In genomic region chr6:88804701-88805100, GRCh38 we compare ENCODE assay signal across 25 cellular contexts.
DNase-seq lines count a peak whose midpoint lies in the region; ATAC-seq and TF ChIP-seq lines count a peak whose summit lies in the region.
"Had no signal": no experiment of that assay in that cellular context is flagged by ENCODE, and none has a peak within 500 bp of the region (broad histone marks: within the 10 kb centered on the region; RNA-seq: fewer than 3 reads in every experiment).

No MANE protein-coding gene starts in this region.

- peaks cover 10% of the 10 kb centered on the region; the same call in 1 of the 2 replicates for H3K36me3 ChIP-seq in SJCRH30
- no peaks in the 10 kb centered on the region for H3K36me3 ChIP-seq in uterus
- H3K36me3 ChIP-seq: HAP-1, pancreas, upper lobe of right lung had no signal

- H3K27ac Mint-ChIP-seq in activated naive CD4-positive, alpha-beta T cell treated with anti-CD3 and anti-CD28 coated beads, Interleukin-2, amount 10 ng/mL, durations not matched to agents 7 days and 5 days: peak overlapping the region; percentile 43
- peak overlapping the region; percentile 17 for H3K27ac Mint-ChIP-seq in activated T-helper 17 cell treated with anti-CD3 and anti-CD28 coated beads, Interleukin-2, amount 50 U/mL, for 72 hours
- H3K27ac Mint-ChIP-seq: CD8-positive, alpha-beta T cell had no signal

- CTCF ChIA-PET in activated naive CD4-positive, alpha-beta T cell treated with anti-CD3 and anti-CD28 coated beads, Interleukin-2, amount 10 ng/mL, durations not matched to agents 7 days and 5 days (lab: Charles Lee): no interaction called here

- intact Hi-C loops in uterus (cut with DNase I; ENCODE audit: low total_unique reads): no loop called here

- peaks cover 57% of the 10 kb centered on the region for H3K36me3 Mint-ChIP-seq in activated naive CD4-positive, alpha-beta T cell treated with anti-CD3 and anti-CD28 coated beads, Interleukin-2, amount 10 ng/mL, durations not matched to agents 7 days and 5 days
- H3K36me3 Mint-ChIP-seq in activated T-helper 17 cell treated with anti-CD3 and anti-CD28 coated beads, Interleukin-2, amount 50 U/mL, for 72 hours (ENCODE audit: low read depth): peaks cover 72% of the 10 kb centered on the region

- no peak for DNase-seq in activated naive CD4-positive, alpha-beta T cell treated with anti-CD3 and anti-CD28 coated beads, Interleukin-2, amount 10 ng/mL, durations not matched to agents 7 days and 5 days
- DNase-seq in activated naive CD4-positive, alpha-beta T cell (lab: John Stamatoyannopoulos, UW): no peak
- DNase-seq in fibroblast of peridontal ligament (ENCODE audit: extremely low read depth) (peak; percentile 41), GM19240 (ENCODE audit: insufficient read length, low spot score) (no peak), SJCRH30 (no peak), NCI-H82 (lab: John Stamatoyannopoulos, UW) (no peak), uterus (no peak)
- DNase-seq: activated CD4-positive, alpha-beta T cell treated with anti-CD3 and anti-CD28 coated beads for 4 hours; activated CD8-positive, alpha-beta memory T cell treated with anti-CD3 and anti-CD28 coated beads for 24 hours; activated effector memory CD4-positive, alpha-beta T cell treated with anti-CD3 and anti-CD28 coated beads, Interleukin-2, amount 50 U/mL, for 16 hours; body of pancreas; CD8-positive, alpha-beta T cell; mammary epithelial cell; NCI-H146; NCI-H226; NCI-H69; pancreas; stimulated activated CD4-positive, alpha-beta T cell treated with anti-CD3 and anti-CD28 coated beads, Interleukin-1b, Interleukin-23, amount 100 ng/mL, for 48 hours; stimulated activated naive CD8-positive, alpha-beta T cell treated with anti-CD3 and anti-CD28 coated beads, Interleukin-15, Interleukin-2, amounts not matched to agents 100 U/mL and 50 U/mL, for 24 hours; T-helper 9 cell; upper lobe of right lung; WERI-Rb-1 had no signal

- peaks cover 21% of the 10 kb centered on the region for H3K9me3 Mint-ChIP-seq in activated naive CD4-positive, alpha-beta T cell treated with anti-CD3 and anti-CD28 coated beads, Interleukin-2, amount 10 ng/mL, durations not matched to agents 7 days and 5 days
- H3K9me3 Mint-ChIP-seq in activated T-helper 17 cell treated with anti-CD3 and anti-CD28 coated beads, Interleukin-2, amount 50 U/mL, for 72 hours: peaks cover 8% of the 10 kb centered on the region

- TF ChIP-seq CTCF in uterus (IDR thresholded peaks at IDR 0.05): no peak

- H3K4me1 Mint-ChIP-seq in activated naive CD4-positive, alpha-beta T cell treated with anti-CD3 and anti-CD28 coated beads, Interleukin-2, amount 10 ng/mL, durations not matched to agents 7 days and 5 days: peaks cover 20% of the 10 kb centered on the region
- H3K4me1 Mint-ChIP-seq in activated T-helper 17 cell treated with anti-CD3 and anti-CD28 coated beads, Interleukin-2, amount 50 U/mL, for 72 hours: peaks cover 13% of the 10 kb centered on the region

- H3K4me1 ChIP-seq in SJCRH30 (no peaks in the 10 kb centered on the region), uterus (no peaks in the 10 kb centered on the region)
- H3K4me1 ChIP-seq: body of pancreas, HAP-1, pancreas, upper lobe of right lung had no signal

- no peak overlapping the region for H3K27ac ChIP-seq in SJCRH30
- no peak overlapping the region for H3K27ac ChIP-seq in uterus
- H3K27ac ChIP-seq: body of pancreas, pancreas, upper lobe of right lung, WERI-Rb-1 had no signal

- no peak overlapping the region for H3K4me3 Mint-ChIP-seq in activated naive CD4-positive, alpha-beta T cell treated with anti-CD3 and anti-CD28 coated beads, Interleukin-2, amount 10 ng/mL, durations not matched to agents 7 days and 5 days
- no peak overlapping the region for H3K4me3 Mint-ChIP-seq in activated T-helper 17 cell treated with anti-CD3 and anti-CD28 coated beads, Interleukin-2, amount 50 U/mL, for 72 hours
- H3K4me3 Mint-ChIP-seq: CD8-positive, alpha-beta T cell had no signal

- no peaks in the 10 kb centered on the region for H3K27me3 ChIP-seq in SJCRH30
- no peaks in the 10 kb centered on the region for H3K27me3 ChIP-seq in uterus
- H3K27me3 ChIP-seq: body of pancreas, pancreas, upper lobe of right lung had no signal

- H3K4me3 ChIP-seq in SJCRH30 (no peak overlapping the region), uterus (no peak overlapping the region)
- H3K4me3 ChIP-seq: body of pancreas, HAP-1, pancreas, upper lobe of right lung had no signal

- H3K27me3 Mint-ChIP-seq in activated naive CD4-positive, alpha-beta T cell treated with anti-CD3 and anti-CD28 coated beads, Interleukin-2, amount 10 ng/mL, durations not matched to agents 7 days and 5 days: no peaks in the 10 kb centered on the region
- H3K27me3 Mint-ChIP-seq in activated T-helper 17 cell treated with anti-CD3 and anti-CD28 coated beads, Interleukin-2, amount 50 U/mL, for 72 hours: no peaks in the 10 kb centered on the region

- H3K9me3 ChIP-seq in SJCRH30 (replicated peaks) (no peaks in the 10 kb centered on the region), uterus (no peaks in the 10 kb centered on the region)
- H3K9me3 ChIP-seq: body of pancreas, pancreas, upper lobe of right lung had no signal

- no peak for TF ChIP-seq POLR2A in uterus (IDR thresholded peaks at IDR 0.05)

- no peak for ATAC-seq in activated T-helper 17 cell treated with anti-CD3 and anti-CD28 coated beads, Interleukin-2, amount 50 U/mL, for 72 hours (replicated peaks)
- ATAC-seq: body of pancreas; CD8-positive, alpha-beta T cell; pancreas; Right ventricle myocardium inferior; stimulated activated naive CD8-positive, alpha-beta T cell treated with anti-CD3 and anti-CD28 coated beads, Interleukin-15, Interleukin-2, amounts not matched to agents 100 U/mL and 50 U/mL, for 24 hours; upper lobe of right lung had no signal
